In genomic region chr6:96897396-96898240, GRCh38 we compare ENCODE assay signal across 8 cellular contexts. TPM values are rescaled to one million over a fixed set of nuclear protein-coding genes. Genes with fewer than 3 reads are reported as not detected.
DNase-seq lines count a peak whose midpoint lies in the region; ATAC-seq and TF ChIP-seq lines count a peak whose summit lies in the region.

TSS of gene NDUFAF4 (minus strand) at chr6:96897891. CDS start at chr6:96897801, 90 bp downstream.

- peak; percentile 98 for ATAC-seq in gastroesophageal sphincter

- 0% methylated on average over 8 to 9 of the region's 71 CpGs for WGBS in gastroesophageal sphincter (ENCODE audit: low coverage in 1 of 2), 2 donors
- 0% methylated on average over 10 of the region's 71 CpGs for WGBS in suprapubic skin

- TF ChIP-seq CTCF in GM06990 (IDR thresholded peaks at IDR 0.05; ENCODE audit: insufficient read depth, low read length, poor library complexity, severe bottlenecking) (peak; percentile 96), HFF-Myc (IDR thresholded peaks at IDR 0.05; ENCODE audit: low read depth, low read length, missing control alignments) (peak; percentile 88), gastroesophageal sphincter (IDR thresholded peaks at IDR 0.05) (peak; percentile 83 to 98 (median 90)), suprapubic skin (IDR thresholded peaks at IDR 0.05) (peak; percentile 90 to 96)

- TF ChIP-seq POLR2A in gastroesophageal sphincter (IDR thresholded peaks at IDR 0.05) (peak; percentile 50 to 60), suprapubic skin (IDR thresholded peaks at IDR 0.05) (peak in 1 of 2 donors; percentile 34)

- in situ Hi-C loops in SK-MEL-5 (cut with HindIII; ENCODE audit: low pct_unique_long_range_greater_than_20kb, low sequenced_read_pairs): no loop called here

- DNase-seq in GM06990 (ENCODE audit: extremely low read depth, insufficient read length) (peak; percentile 93), HFF-Myc (ENCODE audit: extremely low read depth, low read depth) (peak; percentile 61), MV-4-11 (lab: John Stamatoyannopoulos, UW) (peak; percentile 88), SK-MEL-5 (ENCODE audit: low read depth, low spot score) (peak; percentile 93), nucleus accumbens (lab: John Stamatoyannopoulos, UW) (peak; percentile 59 to 97 (median 91)), suprapubic skin (ENCODE audit: low spot score in 2 of 2) (peak; percentile 97 to 98)
- DNase-seq in activated naive CD4-positive, alpha-beta T cell treated with anti-CD3 and anti-CD28 coated beads for 36 hours: peak; percentile 96

- H3K36me3 Mint-ChIP-seq in activated naive CD4-positive, alpha-beta T cell treated with anti-CD3 and anti-CD28 coated beads for 36 hours (ENCODE audit: low read depth): peaks cover 4% of the 10 kb centered on the region

- peaks cover 9% of the 10 kb centered on the region for H3K27me3 Mint-ChIP-seq in activated naive CD4-positive, alpha-beta T cell treated with anti-CD3 and anti-CD28 coated beads for 36 hours (ENCODE audit: low read depth)

- H3K9me3 Mint-ChIP-seq in activated naive CD4-positive, alpha-beta T cell treated with anti-CD3 and anti-CD28 coated beads for 36 hours: no peaks in the 10 kb centered on the region

- CTCF ChIA-PET in activated naive CD4-positive, alpha-beta T cell treated with anti-CD3 and anti-CD28 coated beads for 36 hours (lab: Charles Lee): interaction anchor here (0.6 to 3.2 kb wide), 17 partner anchors 9 to 380 kb away, joined by 3 to 34 read pairs (median 4); partner anchors contain the start of genes GPR63 and KLHL32

- H3K36me3 ChIP-seq in GM06990 (ENCODE audit: control insufficient read depth, insufficient read depth, low read length): peaks cover 3% of the 10 kb centered on the region
- peaks cover 0 to 36% of the 10 kb centered on the region in 2 donors for H3K36me3 ChIP-seq in gastroesophageal sphincter
- peaks cover 21% of the 10 kb centered on the region for H3K36me3 ChIP-seq in suprapubic skin

- peaks cover 28% of the 10 kb centered on the region for H3K4me1 Mint-ChIP-seq in activated naive CD4-positive, alpha-beta T cell treated with anti-CD3 and anti-CD28 coated beads for 36 hours (ENCODE audit: low read depth)

- TF ChIP-seq EP300 in gastroesophageal sphincter (IDR thresholded peaks at IDR 0.05) (no peak), suprapubic skin (IDR thresholded peaks at IDR 0.05) (no peak)

- H3K4me3 Mint-ChIP-seq in activated naive CD4-positive, alpha-beta T cell treated with anti-CD3 and anti-CD28 coated beads for 36 hours: peak within 1 kb of the TSS; percentile 91

- H3K27me3 ChIP-seq in GM06990 (replicated peaks; ENCODE audit: control insufficient read depth, insufficient read depth, low read length): no peaks in the 10 kb centered on the region
- H3K27me3 ChIP-seq in gastroesophageal sphincter: no peaks in the 10 kb centered on the region
- H3K27me3 ChIP-seq in suprapubic skin: no peaks in the 10 kb centered on the region

- H3K9me3 ChIP-seq in gastroesophageal sphincter: no peaks in the 10 kb centered on the region
- no peaks in the 10 kb centered on the region for H3K9me3 ChIP-seq in suprapubic skin

- H3K27ac Mint-ChIP-seq in activated naive CD4-positive, alpha-beta T cell treated with anti-CD3 and anti-CD28 coated beads for 36 hours: peak within 1 kb of the TSS; percentile 92

- H3K4me1 ChIP-seq in gastroesophageal sphincter (peaks cover 7 to 58% (median 13%) of the 10 kb centered on the region in 3 donors), suprapubic skin (peaks cover 34% of the 10 kb centered on the region)

- H3K4me3 ChIP-seq in GM06990 (replicated peaks; ENCODE audit: low read depth, low read length): peak within 1 kb of the TSS; percentile 79
- peak within 1 kb of the TSS; percentile 89 for H3K4me3 ChIP-seq in HFF-Myc (replicated peaks; ENCODE audit: low read depth, low read length)
- peak within 1 kb of the TSS; percentile 88 to 97 for H3K4me3 ChIP-seq in gastroesophageal sphincter
- H3K4me3 ChIP-seq in suprapubic skin: peak within 1 kb of the TSS; percentile 95

- intact Hi-C loops in activated naive CD4-positive, alpha-beta T cell treated with anti-CD3 and anti-CD28 coated beads for 36 hours (cut with micrococcal nuclease): loop anchor here (1.0 to 10.0 kb wide), 14 partner anchors 10 to 1935 kb away; partner anchors contain the start of genes GPR63, KLHL32, MANEA and MMS22L

- H3K27ac ChIP-seq in gastroesophageal sphincter (peak within 1 kb of the TSS; percentile 79 to 94 (median 90)), suprapubic skin (peak within 1 kb of the TSS; percentile 86)

RNA-seq across cellular contexts. Expression of gene NDUFAF4, which starts in this region (rescaled TPM):
- total RNA-seq in SK-MEL-5 (2014; rRNA removed; shearing (Covaris generic)): 120 and 122 TPM in 2 replicates
- polyA plus RNA-seq in SK-MEL-5 (2015; cell fraction: cytosol; rRNA removed): 33.7 and 39.8 TPM in 2 replicates
- polyA plus RNA-seq in SK-MEL-5 (2015; cell fraction: nucleus; rRNA removed): 26.8 and 35.8 TPM in 2 replicates
- 10 to 100 TPM; 49.5 to 53.3 TPM for total RNA-seq in activated naive CD4-positive, alpha-beta T cell treated with anti-CD3 and anti-CD28 coated beads for 36 hours
- 10 to 100 TPM; 14.5 to 39.4 (median 27.4) TPM for total RNA-seq in gastroesophageal sphincter
- total RNA-seq in suprapubic skin: 10 to 100 TPM; 12.1 to 31.1 (median 19.0) TPM

Comparison
In these comparisons a context has a peak if more than half of its experiments do, and no peak if none do; other contexts are left out.
1. Peak in every context shown above with its lines: DNase-seq, ATAC-seq, H3K4me3 ChIP-seq and H3K27ac ChIP-seq.